ENCODE assay signal across 8 cellular contexts in the genomic region with DNA sequence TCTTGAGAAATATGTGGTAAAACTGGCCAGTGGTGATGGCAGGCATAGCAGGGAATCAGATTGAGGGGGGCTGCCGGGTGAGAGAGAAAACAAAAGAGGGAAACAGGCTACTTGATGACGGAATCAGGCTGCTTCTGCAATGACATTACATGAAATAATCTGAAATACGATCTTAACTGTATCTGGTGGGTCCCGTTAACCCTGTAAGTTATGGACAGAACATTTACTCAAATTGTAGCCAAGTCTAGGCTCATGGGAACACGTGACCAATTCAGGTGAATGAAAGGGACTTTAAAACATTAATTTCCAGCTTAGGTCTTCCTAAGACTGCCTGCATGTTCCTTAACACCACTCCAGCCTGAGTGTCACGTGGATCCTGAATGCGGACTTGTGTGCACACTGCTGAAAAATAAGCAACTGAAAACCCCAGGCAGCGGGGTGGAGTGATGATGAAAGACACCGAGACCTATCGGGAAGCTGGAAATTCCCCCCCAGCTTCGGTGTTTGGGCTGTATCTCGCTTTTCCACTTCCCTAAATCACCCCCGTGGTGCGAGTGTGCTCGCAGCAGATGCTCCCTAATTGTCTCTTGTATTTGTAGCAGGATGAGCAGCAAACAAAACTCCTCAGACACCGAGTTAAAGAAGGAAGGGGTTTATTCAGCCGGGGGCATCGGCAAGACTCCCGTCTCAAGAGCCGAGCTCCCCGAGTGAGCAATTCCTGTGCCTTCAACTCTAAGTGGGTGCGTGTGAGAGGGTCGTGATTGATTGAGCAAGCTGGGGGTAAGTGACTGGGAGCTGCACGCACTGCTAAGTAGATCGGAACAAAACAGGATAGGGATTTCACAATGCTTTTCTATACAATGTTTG.
DNase-seq lines count a peak whose midpoint lies in the region; ATAC-seq lines count a peak whose summit lies in the region.

No MANE protein-coding gene starts in this region.

- H3K27me3 ChIP-seq in neuronal stem cell (ENCODE audit: control insufficient read depth in 3 of 3, insufficient read depth in 3 of 3, low read depth in 1 of 3, low read length in 3 of 3): peaks cover 19 to 83% (median 35%) of the 10 kb centered on the region in 3 experiments

- H2BK120ac ChIP-seq in neuronal stem cell (ENCODE audit: low read depth, low read length): no peak overlapping the region

- no peaks in the 10 kb centered on the region for H3K9me3 Mint-ChIP-seq in effector memory CD8-positive, alpha-beta T cell

- WGBS in neuronal stem cell (ENCODE audit: extremely low coverage in 2 of 2, insufficient read length in 2 of 2, insufficient replicate concordance in 1 of 2), 2 donors: no CpG with 5 or more reads among the region's 25 CpGs

- peak overlapping the region; percentile 18 for H3K4me2 ChIP-seq in neuronal stem cell (ENCODE audit: insufficient read depth, low read length, poor library complexity, severe bottlenecking)

- no peak overlapping the region for H2BK5ac ChIP-seq in neuronal stem cell (ENCODE audit: low read length)

- peaks cover 51 to 78% of the 10 kb centered on the region in 2 donors for H3K27me3 Mint-ChIP-seq in effector memory CD8-positive, alpha-beta T cell

- H3K4me1 Mint-ChIP-seq in effector memory CD8-positive, alpha-beta T cell (ENCODE audit: low read depth in 2 of 2): peaks cover 9 to 15% of the 10 kb centered on the region in 2 donors

- H3K4me3 Mint-ChIP-seq in effector memory CD8-positive, alpha-beta T cell: peak overlapping the region; percentile 42 to 72

- no peak overlapping the region for H2BK15ac ChIP-seq in neuronal stem cell (ENCODE audit: low read length)

- H3K14ac ChIP-seq in neuronal stem cell (ENCODE audit: low read length): no peak overlapping the region

- H3K27ac ChIP-seq in neuronal stem cell (replicated peaks; ENCODE audit: low read length): no peak overlapping the region

- H3K9me3 ChIP-seq in neuronal stem cell (replicated peaks in 1 of 2; ENCODE audit: control insufficient read depth in 2 of 2, insufficient read depth in 1 of 2, low read depth in 1 of 2, low read length in 2 of 2): peaks cover 5 to 7% of the 10 kb centered on the region in 2 donors

- peaks cover 3% of the 10 kb centered on the region for H3K36me3 Mint-ChIP-seq in effector memory CD8-positive, alpha-beta T cell (ENCODE audit: insufficient read depth)

- no peak overlapping the region for H3K4ac ChIP-seq in neuronal stem cell (ENCODE audit: low read length)

- H3K18ac ChIP-seq in neuronal stem cell (ENCODE audit: low read length): no peak overlapping the region

- H2BK12ac ChIP-seq in neuronal stem cell (ENCODE audit: low read length): no peak overlapping the region

- H3K27ac Mint-ChIP-seq in effector memory CD8-positive, alpha-beta T cell: no peak overlapping the region

- H2AK5ac ChIP-seq in neuronal stem cell (ENCODE audit: low read depth, low read length): no peak overlapping the region

- peaks cover 3 to 4% of the 10 kb centered on the region in 2 donors for H3K4me1 ChIP-seq in neuronal stem cell (ENCODE audit: control insufficient read depth in 2 of 2, insufficient read depth in 1 of 2, low read depth in 1 of 2, low read length in 2 of 2)

- DNase-seq in EH (ENCODE audit: low read depth) (peak; percentile 10), NCI-H345 treated with DMSO at 0.1 percent for 48 hours (lab: John Stamatoyannopoulos, UW; ENCODE audit: unreplicated experiment) (peak; percentile 29), neuronal stem cell (ENCODE audit: low spot score) (no peak), cerebellar nuclear complex (lab: John Stamatoyannopoulos, UW) (no peak)
- no peak for DNase-seq in effector memory CD8-positive, alpha-beta T cell
- no peak for DNase-seq in stimulated activated CD4-positive, alpha-beta T cell treated with anti-CD3 and anti-CD28 coated beads, Interleukin-4, amount 100 ng/mL, for 24 hours

- no peak overlapping the region for H3K9ac ChIP-seq in neuronal stem cell (ENCODE audit: low read depth, low read length, poor library complexity)

- H3K4me3 ChIP-seq in neuronal stem cell (ENCODE audit: low read length in 2 of 2): no peak overlapping the region

- no peaks in the 10 kb centered on the region for H3K36me3 ChIP-seq in neuronal stem cell (replicated peaks in 1 of 2; ENCODE audit: control insufficient read depth in 2 of 2, insufficient read depth in 2 of 2, low read length in 2 of 2)

- H3K79me1 ChIP-seq in neuronal stem cell (ENCODE audit: low read depth, low read length): no peaks in the 10 kb centered on the region

- H4K91ac ChIP-seq in neuronal stem cell (ENCODE audit: low read depth, low read length, poor library complexity): no peak overlapping the region

- no peak overlapping the region for H4K8ac ChIP-seq in neuronal stem cell (ENCODE audit: low read depth, low read length)

- no peak for ATAC-seq in effector memory CD8-positive, alpha-beta T cell (replicated peaks)
- no peak for ATAC-seq in GM18520 (IDR thresholded peaks at IDR 0.05; ENCODE audit: unreplicated experiment)
- ATAC-seq in HG02970 (IDR thresholded peaks at IDR 0.05; ENCODE audit: low FRiP score, unreplicated experiment): no peak

- H3K23ac ChIP-seq in neuronal stem cell (ENCODE audit: low read depth, low read length, poor library complexity): no peak overlapping the region

- peak overlapping the region; percentile 1 for H2AFZ ChIP-seq in neuronal stem cell (ENCODE audit: low read length)

Comparison
In these comparisons a context has a peak if more than half of its experiments do, and no peak if none do; other contexts are left out.
1. DNase-seq: peak in EH (single experiment) and NCI-H345 treated with DMSO at 0.1 percent for 48 hours (single experiment); none in effector memory CD8-positive, alpha-beta T cell (0 of 3), neuronal stem cell (single experiment), cerebellar nuclear complex (0 of 2) and stimulated activated CD4-positive, alpha-beta T cell treated with anti-CD3 and anti-CD28 coated beads, Interleukin-4, amount 100 ng/mL, for 24 hours (single experiment).